27 cellular contexts compared by ENCODE assay signal in genomic region chr1:108860190-108860907, GRCh38. TPM values are rescaled to one million over a fixed set of nuclear protein-coding genes. Genes with fewer than 3 reads are reported as not detected.
A peak's percentile ranks its signal among the peaks of the same experiment; 100 is the strongest.
DNase-seq lines count a peak whose midpoint lies in the region; ATAC-seq, FAIRE-seq and TF ChIP-seq lines count a peak whose summit lies in the region.
"Had no signal": no experiment of that assay in that cellular context is flagged by ENCODE, and none has a peak within 500 bp of the region (broad histone marks: within the 10 kb centered on the region; RNA-seq: fewer than 3 reads in every experiment).

No MANE protein-coding gene starts in this region.

- no peak overlapping the region for H4K8ac ChIP-seq in H1 (ENCODE audit: extremely low read depth, insufficient read depth, low read length)

- no peak overlapping the region for H2BK20ac ChIP-seq in H1 (ENCODE audit: low read length)

- H3K14ac ChIP-seq in H1 (ENCODE audit: insufficient read length): no peak overlapping the region

- ATAC-seq in right lobe of liver (no peak), HG02678 (IDR thresholded peaks at IDR 0.05; ENCODE audit: unreplicated experiment) (no peak)

- DNase-seq in adrenal gland (peak in 5 of 7 donors; percentile 32 to 62 (median 59)), H1 (ENCODE audit: low read depth in 1 of 2, low spot score in 2 of 2) (no peak), right lobe of liver (no peak), GDM1 (lab: John Stamatoyannopoulos, UW) (no peak)
- DNase-seq: 8988T; ACHN; BE2C; C1 segment of cervical spinal cord; CD4-positive, alpha-beta memory T cell; CD4-positive, CD25-positive, alpha-beta regulatory T cell; CD8-positive, alpha-beta memory T cell; COR-L47; DMS 273 treated with DMSO at 0.1 percent for 48 hours; DMS153; DMS53; DMS79; DND-41; EL; GF-D8 had no signal

- intact Hi-C loops in adrenal gland (cut with DNase I) (no loop called here), right lobe of liver (cut with DNase I) (no loop called here)

- H2BK15ac ChIP-seq in H1 (ENCODE audit: low read length): no peak overlapping the region

- no peak overlapping the region for H3K23ac ChIP-seq in H1 (ENCODE audit: insufficient read length)

- H2AFZ ChIP-seq in H1 (ENCODE audit: low read length): no peak overlapping the region
- H2AFZ ChIP-seq in parathyroid adenoma: peak overlapping the region; percentile 16

- H3K27me3 ChIP-seq in adrenal gland (no peaks in the 10 kb centered on the region), H1 (replicated peaks in 1 of 4; ENCODE audit: control insufficient read depth in 3 of 4, extremely low read depth in 1 of 4, insufficient read depth in 3 of 4, low read length in 3 of 4) (no peaks in the 10 kb centered on the region), parathyroid adenoma (ENCODE audit: control insufficient read depth, insufficient read depth, low read length) (no peaks in the 10 kb centered on the region), right lobe of liver (no peaks in the 10 kb centered on the region)
- H3K27me3 ChIP-seq: BE2C, BLaER1 had no signal

- H3K36me3 ChIP-seq in adrenal gland (replicated peaks in 1 of 2): no peaks in the 10 kb centered on the region
- H3K36me3 ChIP-seq in H1 (ENCODE audit: control insufficient read depth in 2 of 4, insufficient read depth in 4 of 4, low read length in 3 of 4): no peaks in the 10 kb centered on the region
- no peaks in the 10 kb centered on the region for H3K36me3 ChIP-seq in parathyroid adenoma (ENCODE audit: control insufficient read depth, insufficient read depth, low read length)
- no peaks in the 10 kb centered on the region for H3K36me3 ChIP-seq in right lobe of liver
- H3K36me3 ChIP-seq: BE2C, BLaER1 had no signal

- POLR2A ChIA-PET in H1 (lab: Charles Lee; ENCODE audit: partially characterized antibody): no interaction called here

- H2BK120ac ChIP-seq in H1 (replicated peaks; ENCODE audit: low read depth, low read length): no peak overlapping the region

- no peak for FAIRE-seq in H1 (lab: Jason Lieb, UNC)
- FAIRE-seq: A204.1, GM12891 had no signal

- no peak for TF ChIP-seq EP300 in H1 (IDR thresholded peaks at IDR 0.05; ENCODE audit: borderline replicate concordance in 1 of 2, low read depth in 2 of 2, low read length in 2 of 2)

- no peaks in the 10 kb centered on the region for H4K20me1 ChIP-seq in H1 (replicated peaks in 1 of 2; ENCODE audit: control insufficient read depth in 1 of 2, insufficient read depth in 2 of 2, low read length in 2 of 2)
- H4K20me1 ChIP-seq: BLaER1 had no signal

- 54 to 69% (median 63%) methylated on average over 9 of the region's 9 CpGs for WGBS in adrenal gland, 4 donors
- WGBS in H1 (ENCODE audit: extremely low coverage in 1 of 2, insufficient coverage in 1 of 2, insufficient read length in 1 of 2, insufficient replicate concordance in 2 of 2, low coverage in 1 of 2, low lambda C conversion rate in 2 of 2, missing lambda C conversion rate in 1 of 2), 2 experiments: 90% methylated on average over 9 of the region's 9 CpGs; no CpG with 5 or more reads in 1 of the 2 experiments
- WGBS in right lobe of liver (ENCODE audit: insufficient coverage, low coverage, low lambda C conversion rate, missing lambda C conversion rate): 81% methylated on average over 8 of the region's 9 CpGs

- no peak overlapping the region for H3K4ac ChIP-seq in H1 (replicated peaks; ENCODE audit: insufficient read length, low read depth, low read length)

- no peak overlapping the region for H4K91ac ChIP-seq in H1 (replicated peaks; ENCODE audit: insufficient read length, low read length)

- TF ChIP-seq POLR2A in adrenal gland (IDR thresholded peaks at IDR 0.05) (no peak), H1 (IDR thresholded peaks at IDR 0.05; ENCODE audit: control extremely low read depth in 1 of 2, low read depth in 2 of 2, low read length in 2 of 2) (no peak), right lobe of liver (IDR thresholded peaks at IDR 0.05) (no peak)

- TF ChIP-seq RAD21 in H1 (IDR thresholded peaks at IDR 0.05 in 1 of 2, conservative IDR thresholded peaks at IDR 0.05 in 1 of 2; ENCODE audit: low read depth in 2 of 2, low read length in 2 of 2): no peak

- TF ChIP-seq CTCF in adrenal gland (IDR thresholded peaks at IDR 0.05) (no peak), H1 (IDR thresholded peaks at IDR 0.05; ENCODE audit: control extremely low read depth in 1 of 3, insufficient read depth in 1 of 3, low read depth in 1 of 3, low read length in 3 of 3) (no peak), parathyroid adenoma (IDR thresholded peaks at IDR 0.05) (no peak), right lobe of liver (IDR thresholded peaks at IDR 0.05) (no peak)

- H2AK5ac ChIP-seq in H1 (ENCODE audit: low read depth, low read length): no peak overlapping the region

- H3K79me2 ChIP-seq in H1 (ENCODE audit: control insufficient read depth in 1 of 2, insufficient read depth in 2 of 2, low read length in 2 of 2) (no peaks in the 10 kb centered on the region), parathyroid adenoma (no peaks in the 10 kb centered on the region)

- no peaks in the 10 kb centered on the region for H3K23me2 ChIP-seq in H1 (ENCODE audit: low read depth, low read length)

- CTCF ChIA-PET in H1 (lab: Charles Lee; ENCODE audit: partially characterized antibody): no interaction called here

- H3K27ac ChIP-seq in adrenal gland (no peak overlapping the region), H1 (ENCODE audit: low read depth, low read length) (no peak overlapping the region), parathyroid adenoma (peak overlapping the region; percentile 51), right lobe of liver (no peak overlapping the region)
- H3K27ac ChIP-seq: BLaER1 had no signal

- H3K4me1 ChIP-seq in adrenal gland (replicated peaks in 1 of 2) (peaks cover 0 to 2% of the 10 kb centered on the region in 2 donors), H1 (replicated peaks in 1 of 4; ENCODE audit: control insufficient read depth in 3 of 4, insufficient read depth in 4 of 4, low read length in 3 of 4) (no peaks in the 10 kb centered on the region), parathyroid adenoma (peaks cover 7% of the 10 kb centered on the region), right lobe of liver (no peaks in the 10 kb centered on the region)
- H3K4me1 ChIP-seq: BE2C had no signal

- H3K18ac ChIP-seq in H1 (ENCODE audit: extremely low read depth, low read length): no peak overlapping the region

- H2BK12ac ChIP-seq in H1 (ENCODE audit: low read depth, low read length): no peak overlapping the region

- H3K56ac ChIP-seq in H1 (replicated peaks; ENCODE audit: insufficient read length, low read depth, low read length): no peak overlapping the region

- no peak overlapping the region for H2BK5ac ChIP-seq in H1 (ENCODE audit: low read depth, low read length)

- no peak overlapping the region for H3K9ac ChIP-seq in H1 (replicated peaks in 1 of 4; ENCODE audit: extremely low read depth in 1 of 4, low read depth in 3 of 4, low read length in 3 of 4)
- no peak overlapping the region for H3K9ac ChIP-seq in parathyroid adenoma
- H3K9ac ChIP-seq: BLaER1 had no signal

- H3K4me3 ChIP-seq in adrenal gland: no peak overlapping the region
- no peak overlapping the region for H3K4me3 ChIP-seq in H1 (ENCODE audit: extremely low read depth in 1 of 4, insufficient read depth in 2 of 4, low read depth in 3 of 4, low read length in 4 of 4)
- H3K4me3 ChIP-seq in parathyroid adenoma (ENCODE audit: low read depth, low read length): no peak overlapping the region
- H3K4me3 ChIP-seq in right lobe of liver: no peak overlapping the region
- H3K4me3 ChIP-seq: BLaER1 had no signal

- H3K79me1 ChIP-seq in H1 (ENCODE audit: low read depth, low read length): no peaks in the 10 kb centered on the region

- H3K9me3 ChIP-seq in adrenal gland (replicated peaks in 1 of 3) (no peaks in the 10 kb centered on the region), H1 (ENCODE audit: insufficient read depth in 2 of 2, low read depth in 1 of 2, low read length in 1 of 2) (no peaks in the 10 kb centered on the region), parathyroid adenoma (ENCODE audit: control insufficient read depth, low read length) (no peaks in the 10 kb centered on the region), right lobe of liver (no peaks in the 10 kb centered on the region)
- H3K9me3 ChIP-seq: BE2C, BLaER1 had no signal

- H3K4me2 ChIP-seq in H1 (ENCODE audit: insufficient read depth in 1 of 2, low read depth in 2 of 2, low read length in 2 of 2) (no peak overlapping the region), parathyroid adenoma (ENCODE audit: low read length) (peak overlapping the region; percentile 36)
- H3K4me2 ChIP-seq: BLaER1 had no signal

- no peak overlapping the region for H4K5ac ChIP-seq in H1 (ENCODE audit: insufficient read length, low read depth, low read length)

TF ChIP-seq in H1, 55 proteins besides CTCF, POLR2A, EP300 and RAD21:
- peak; percentile 52; the same call in 1 of the 2 replicates for TF ChIP-seq KDM1A (IDR thresholded peaks at IDR 0.05; ENCODE audit: borderline replicate concordance, low read length)
- TF ChIP-seq FOSL1 (IDR thresholded peaks at IDR 0.05; ENCODE audit: insufficient read depth, low read depth, low read length): no peak

RNA-seq across cellular contexts. Expression of gene AKNAD1, which starts 3.5 kb away (rescaled TPM):
- total RNA-seq in adrenal gland: 1 to 10 TPM in 4 of 8 donors, under 1 TPM in 2, not detected in 2; 0.46 to 2.6 (median 1.3) TPM
- polyA plus RNA-seq in adrenal gland: 1 to 10 TPM in 2 of 3 donors, under 1 TPM in 1; 0.35 to 8.5 (median 3.3) TPM
- not detected in 2 replicates for total RNA-seq in H1 (2021; fragmentation: NEBNext Ultra II Directional; extraction: Animal tissue kit (Norgen Biotek cat#: 25700))
- polyA plus RNA-seq in H1 (2011; rRNA removed): not detected in 2 replicates
- polyA plus RNA-seq in H1 (2011; cell fraction: cytosol; rRNA removed): not detected
- not detected for polyA plus RNA-seq in H1 (2011; cell fraction: nucleus; rRNA removed)
- not detected in 4 replicates for polyA plus RNA-seq in H1 (2012, experiment 1 of 2)
- not detected for polyA plus RNA-seq in H1 (2012, experiment 2 of 2)
- 0.10 TPM for polyA plus RNA-seq in H1 (2013, experiment 1 of 2)
- not detected for polyA plus RNA-seq in H1 (2013, experiment 2 of 2)
- polyA minus RNA-seq in H1 (2011; rRNA and poly(A)+ RNA removed): 0.85 TPM in 1 of 2 replicates, not detected in the other
- polyA minus RNA-seq in H1 (2011; cell fraction: cytosol; rRNA and poly(A)+ RNA removed): not detected
- polyA minus RNA-seq in H1 (2011; cell fraction: nucleus; rRNA and poly(A)+ RNA removed): not detected
- not detected for total RNA-seq in right lobe of liver
- total RNA-seq: CD4-positive, alpha-beta memory T cell; CD4-positive, CD25-positive, alpha-beta regulatory T cell; CD8-positive, alpha-beta memory T cell; Daoy; G401 had no signal
- polyA plus RNA-seq: CD14-positive monocyte; CD4-positive, alpha-beta memory T cell; CD4-positive, CD25-positive, alpha-beta regulatory T cell; CD8-positive, alpha-beta memory T cell had no signal

RNA-seq across cellular contexts. Expression of gene GPSM2, which starts 16.4 kb away (rescaled TPM):
- total RNA-seq in adrenal gland (10 to 100 TPM in 3 of 8 donors, 1 to 10 TPM in 5; 1.9 to 22.9 (median 6.9) TPM), right lobe of liver (1 to 10 TPM in 2 of 6 experiments, under 1 TPM in 4; 0.51 to 2.1 (median 0.89) TPM)
- polyA plus RNA-seq in adrenal gland (1 to 10 TPM; 1.4 to 4.3 (median 3.7) TPM), H1 (2011; rRNA removed) (3.3 and 6.5 TPM in 2 replicates)
- total RNA-seq in H1 (2021; fragmentation: NEBNext Ultra II Directional; extraction: Animal tissue kit (Norgen Biotek cat#: 25700)): 10.3 and 12.7 TPM in 2 replicates
- polyA plus RNA-seq in H1 (2011; cell fraction: cytosol; rRNA removed): 5.4 TPM
- polyA plus RNA-seq in H1 (2011; cell fraction: nucleus; rRNA removed): 3.3 TPM
- polyA plus RNA-seq in H1 (2012, experiment 1 of 2): 6.1 to 8.1 TPM (median 7.1 TPM) in 4 replicates
- polyA plus RNA-seq in H1 (2012, experiment 2 of 2): 0.64 TPM
- 11.9 TPM for polyA plus RNA-seq in H1 (2013, experiment 1 of 2)
- polyA plus RNA-seq in H1 (2013, experiment 2 of 2): 11.4 TPM
- 7.9 and 11.8 TPM in 2 replicates for polyA minus RNA-seq in H1 (2011; rRNA and poly(A)+ RNA removed)
- polyA minus RNA-seq in H1 (2011; cell fraction: cytosol; rRNA and poly(A)+ RNA removed): 5.3 TPM
- polyA minus RNA-seq in H1 (2011; cell fraction: nucleus; rRNA and poly(A)+ RNA removed): 13.9 TPM

Comparison
In these comparisons a context has a peak if more than half of its experiments do, and no peak if none do; other contexts are left out.
1. DNase-seq: peak in adrenal gland (5 of 7); none in H1 (0 of 2), right lobe of liver (0 of 3) and GDM1 (single experiment).